In genomic region chr9:78031826-78032598, GRCh38 we compare ENCODE assay signal across 1 cellular context.
TF ChIP-seq lines count a peak whose summit lies in the region.

No MANE protein-coding gene starts in this region.

TF ChIP-seq in HEK293, 187 proteins besides CTCF, POLR2A, EP300 and RAD21 (continued from another document and continues in another):
- TF ChIP-seq, protein P1, sequence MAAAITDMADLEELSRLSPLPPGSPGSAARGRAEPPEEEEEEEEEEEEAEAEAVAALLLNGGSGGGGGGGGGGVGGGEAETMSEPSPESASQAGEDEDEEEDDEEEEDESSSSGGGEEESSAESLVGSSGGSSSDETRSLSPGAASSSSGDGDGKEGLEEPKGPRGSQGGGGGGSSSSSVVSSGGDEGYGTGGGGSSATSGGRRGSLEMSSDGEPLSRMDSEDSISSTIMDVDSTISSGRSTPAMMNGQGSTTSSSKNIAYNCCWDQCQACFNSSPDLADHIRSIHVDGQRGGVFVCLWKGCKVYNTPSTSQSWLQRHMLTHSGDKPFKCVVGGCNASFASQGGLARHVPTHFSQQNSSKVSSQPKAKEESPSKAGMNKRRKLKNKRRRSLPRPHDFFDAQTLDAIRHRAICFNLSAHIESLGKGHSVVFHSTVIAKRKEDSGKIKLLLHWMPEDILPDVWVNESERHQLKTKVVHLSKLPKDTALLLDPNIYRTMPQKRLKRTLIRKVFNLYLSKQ (tag by site-specific recombination; IDR thresholded peaks at IDR 0.05; ENCODE audit: borderline replicate concordance), result no peak
- TF ChIP-seq BCL11B (tag by site-specific recombination; IDR thresholded peaks at IDR 0.05; ENCODE audit: low read depth), result no peak
- no peak for TF ChIP-seq ZNF221 (tag by site-specific recombination; IDR thresholded peaks at IDR 0.05; ENCODE audit: borderline replicate concordance)
- TF ChIP-seq, protein P2, sequence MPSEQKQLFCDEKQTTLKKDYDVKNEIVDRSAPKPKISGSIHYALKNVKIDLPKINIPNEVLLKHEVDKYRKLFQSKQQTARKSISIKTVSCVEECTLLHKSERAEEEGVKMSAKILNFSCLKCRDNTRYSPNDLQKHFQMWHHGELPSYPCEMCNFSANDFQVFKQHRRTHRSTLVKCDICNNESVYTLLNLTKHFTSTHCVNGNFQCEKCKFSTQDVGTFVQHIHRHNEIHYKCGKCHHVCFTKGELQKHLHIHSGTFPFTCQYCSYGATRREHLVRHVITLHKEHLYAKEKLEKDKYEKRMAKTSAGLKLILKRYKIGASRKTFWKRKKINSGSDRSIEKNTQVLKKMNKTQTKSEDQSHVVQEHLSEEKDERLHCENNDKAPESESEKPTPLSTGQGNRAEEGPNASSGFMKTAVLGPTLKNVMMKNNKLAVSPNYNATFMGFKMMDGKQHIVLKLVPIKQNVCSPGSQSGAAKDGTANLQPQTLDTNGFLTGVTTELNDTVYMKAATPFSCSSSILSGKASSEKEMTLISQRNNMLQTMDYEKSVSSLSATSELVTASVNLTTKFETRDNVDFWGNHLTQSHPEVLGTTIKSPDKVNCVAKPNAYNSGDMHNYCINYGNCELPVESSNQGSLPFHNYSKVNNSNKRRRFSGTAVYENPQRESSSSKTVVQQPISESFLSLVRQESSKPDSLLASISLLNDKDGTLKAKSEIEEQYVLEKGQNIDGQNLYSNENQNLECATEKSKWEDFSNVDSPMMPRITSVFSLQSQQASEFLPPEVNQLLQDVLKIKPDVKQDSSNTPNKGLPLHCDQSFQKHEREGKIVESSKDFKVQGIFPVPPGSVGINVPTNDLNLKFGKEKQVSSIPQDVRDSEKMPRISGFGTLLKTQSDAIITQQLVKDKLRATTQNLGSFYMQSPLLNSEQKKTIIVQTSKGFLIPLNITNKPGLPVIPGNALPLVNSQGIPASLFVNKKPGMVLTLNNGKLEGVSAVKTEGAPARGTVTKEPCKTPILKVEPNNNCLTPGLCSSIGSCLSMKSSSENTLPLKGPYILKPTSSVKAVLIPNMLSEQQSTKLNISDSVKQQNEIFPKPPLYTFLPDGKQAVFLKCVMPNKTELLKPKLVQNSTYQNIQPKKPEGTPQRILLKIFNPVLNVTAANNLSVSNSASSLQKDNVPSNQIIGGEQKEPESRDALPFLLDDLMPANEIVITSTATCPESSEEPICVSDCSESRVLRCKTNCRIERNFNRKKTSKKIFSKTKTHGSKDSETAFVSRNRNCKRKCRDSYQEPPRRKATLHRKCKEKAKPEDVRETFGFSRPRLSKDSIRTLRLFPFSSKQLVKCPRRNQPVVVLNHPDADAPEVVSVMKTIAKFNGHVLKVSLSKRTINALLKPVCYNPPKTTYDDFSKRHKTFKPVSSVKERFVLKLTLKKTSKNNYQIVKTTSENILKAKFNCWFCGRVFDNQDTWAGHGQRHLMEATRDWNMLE (tag by site-specific recombination; conservative IDR thresholded peaks at IDR 0.05; ENCODE audit: low read depth), result no peak
- TF ChIP-seq ZNF837 (tag by site-specific recombination; IDR thresholded peaks at IDR 0.05), result no peak
- TF ChIP-seq ZNF561 (tag by site-specific recombination; IDR thresholded peaks at IDR 0.05; ENCODE audit: borderline replicate concordance), result no peak
- TF ChIP-seq, protein P3, sequence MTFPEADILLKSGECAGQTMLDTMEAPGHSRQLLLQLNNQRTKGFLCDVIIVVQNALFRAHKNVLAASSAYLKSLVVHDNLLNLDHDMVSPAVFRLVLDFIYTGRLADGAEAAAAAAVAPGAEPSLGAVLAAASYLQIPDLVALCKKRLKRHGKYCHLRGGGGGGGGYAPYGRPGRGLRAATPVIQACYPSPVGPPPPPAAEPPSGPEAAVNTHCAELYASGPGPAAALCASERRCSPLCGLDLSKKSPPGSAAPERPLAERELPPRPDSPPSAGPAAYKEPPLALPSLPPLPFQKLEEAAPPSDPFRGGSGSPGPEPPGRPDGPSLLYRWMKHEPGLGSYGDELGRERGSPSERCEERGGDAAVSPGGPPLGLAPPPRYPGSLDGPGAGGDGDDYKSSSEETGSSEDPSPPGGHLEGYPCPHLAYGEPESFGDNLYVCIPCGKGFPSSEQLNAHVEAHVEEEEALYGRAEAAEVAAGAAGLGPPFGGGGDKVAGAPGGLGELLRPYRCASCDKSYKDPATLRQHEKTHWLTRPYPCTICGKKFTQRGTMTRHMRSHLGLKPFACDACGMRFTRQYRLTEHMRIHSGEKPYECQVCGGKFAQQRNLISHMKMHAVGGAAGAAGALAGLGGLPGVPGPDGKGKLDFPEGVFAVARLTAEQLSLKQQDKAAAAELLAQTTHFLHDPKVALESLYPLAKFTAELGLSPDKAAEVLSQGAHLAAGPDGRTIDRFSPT (tag by site-specific recombination; IDR thresholded peaks at IDR 0.05), result no peak
- TF ChIP-seq, protein P4, sequence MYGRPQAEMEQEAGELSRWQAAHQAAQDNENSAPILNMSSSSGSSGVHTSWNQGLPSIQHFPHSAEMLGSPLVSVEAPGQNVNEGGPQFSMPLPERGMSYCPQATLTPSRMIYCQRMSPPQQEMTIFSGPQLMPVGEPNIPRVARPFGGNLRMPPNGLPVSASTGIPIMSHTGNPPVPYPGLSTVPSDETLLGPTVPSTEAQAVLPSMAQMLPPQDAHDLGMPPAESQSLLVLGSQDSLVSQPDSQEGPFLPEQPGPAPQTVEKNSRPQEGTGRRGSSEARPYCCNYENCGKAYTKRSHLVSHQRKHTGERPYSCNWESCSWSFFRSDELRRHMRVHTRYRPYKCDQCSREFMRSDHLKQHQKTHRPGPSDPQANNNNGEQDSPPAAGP (tag by site-specific recombination; IDR thresholded peaks at IDR 0.05), result no peak
- TF ChIP-seq ZNF19 (tag by site-specific recombination; IDR thresholded peaks at IDR 0.05; ENCODE audit: low read depth), result no peak
- TF ChIP-seq MYNN (tag by site-specific recombination; IDR thresholded peaks at IDR 0.05; ENCODE audit: borderline replicate concordance), result no peak
- TF ChIP-seq KLF10 (tag by site-specific recombination; IDR thresholded peaks at IDR 0.05), result peak; percentile 60; the same call in 1 of the 2 replicates
- TF ChIP-seq KLF9 (tag by site-specific recombination; IDR thresholded peaks at IDR 0.05; ENCODE audit: low read depth), result peak; percentile 59; the same call in 1 of the 2 replicates
- TF ChIP-seq ZNF280C (tag by site-specific recombination; IDR thresholded peaks at IDR 0.05), result no peak
- no peak for TF ChIP-seq ZNF133 (tag by site-specific recombination; IDR thresholded peaks at IDR 0.05)
- TF ChIP-seq, protein P5, sequence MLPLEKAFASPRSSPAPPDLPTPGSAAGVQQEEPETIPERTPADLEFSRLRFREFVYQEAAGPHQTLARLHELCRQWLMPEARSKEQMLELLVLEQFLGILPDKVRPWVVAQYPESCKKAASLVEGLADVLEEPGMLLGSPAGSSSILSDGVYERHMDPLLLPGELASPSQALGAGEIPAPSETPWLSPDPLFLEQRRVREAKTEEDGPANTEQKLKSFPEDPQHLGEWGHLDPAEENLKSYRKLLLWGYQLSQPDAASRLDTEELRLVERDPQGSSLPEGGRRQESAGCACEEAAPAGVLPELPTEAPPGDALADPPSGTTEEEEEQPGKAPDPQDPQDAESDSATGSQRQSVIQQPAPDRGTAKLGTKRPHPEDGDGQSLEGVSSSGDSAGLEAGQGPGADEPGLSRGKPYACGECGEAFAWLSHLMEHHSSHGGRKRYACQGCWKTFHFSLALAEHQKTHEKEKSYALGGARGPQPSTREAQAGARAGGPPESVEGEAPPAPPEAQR (tag by site-specific recombination; IDR thresholded peaks at IDR 0.05), result no peak
- no peak for TF ChIP-seq ZNF596 (tag by site-specific recombination; IDR thresholded peaks at IDR 0.05)
- TF ChIP-seq ZBTB8A (tag by site-specific recombination; IDR thresholded peaks at IDR 0.05), result peak; percentile 86
- no peak for TF ChIP-seq TCF7L2 (IDR thresholded peaks at IDR 0.05; ENCODE audit: borderline replicate concordance, low read depth, low read length)
- TF ChIP-seq SP3 (tag by site-specific recombination; IDR thresholded peaks at IDR 0.05), result peak; percentile 73
- no peak for TF ChIP-seq KLF7 (tag by site-specific recombination; IDR thresholded peaks at IDR 0.05; ENCODE audit: borderline replicate concordance)
- no peak for TF ChIP-seq ZNF521 (tag by site-specific recombination; IDR thresholded peaks at IDR 0.05)
- peak; percentile 78 for TF ChIP-seq KLF8 (tag by site-specific recombination; IDR thresholded peaks at IDR 0.05)
- no peak for TF ChIP-seq KLF1 (tag by site-specific recombination; IDR thresholded peaks at IDR 0.05)
- TF ChIP-seq ZNF366 (tag by site-specific recombination; conservative IDR thresholded peaks at IDR 0.05), result no peak
- TF ChIP-seq ZXDB (tag by site-specific recombination; IDR thresholded peaks at IDR 0.05), result no peak
- TF ChIP-seq ZNF830 (tag by site-specific recombination; IDR thresholded peaks at IDR 0.05; ENCODE audit: low read depth), result no peak
- TF ChIP-seq ZNF670 (tag by site-specific recombination; IDR thresholded peaks at IDR 0.05; ENCODE audit: low read depth), result no peak
- TF ChIP-seq KLF16 (tag by site-specific recombination; IDR thresholded peaks at IDR 0.05), result peak; percentile 50; the same call in 1 of the 2 replicates
- TF ChIP-seq ZNF223 (tag by site-specific recombination; IDR thresholded peaks at IDR 0.05), result no peak
- TF ChIP-seq ZBTB7A (tag by site-specific recombination; IDR thresholded peaks at IDR 0.05; ENCODE audit: low read depth), result no peak
- no peak for TF ChIP-seq ZNF169 (tag by site-specific recombination; IDR thresholded peaks at IDR 0.05)
- no peak for TF ChIP-seq ZNF324 (tag by site-specific recombination; IDR thresholded peaks at IDR 0.05)
- no peak for TF ChIP-seq REPIN1 (tag by site-specific recombination; IDR thresholded peaks at IDR 0.05; ENCODE audit: low read depth)
- TF ChIP-seq GLI4 (tag by site-specific recombination; IDR thresholded peaks at IDR 0.05), result no peak
- TF ChIP-seq ZNF175 (tag by site-specific recombination; IDR thresholded peaks at IDR 0.05), result no peak
- TF ChIP-seq ZNF707 (tag by site-specific recombination; IDR thresholded peaks at IDR 0.05), result no peak
- no peak for TF ChIP-seq ZNF341 (tag by site-specific recombination; IDR thresholded peaks at IDR 0.05; ENCODE audit: low read depth)
- TF ChIP-seq WT1 (tag by site-specific recombination; IDR thresholded peaks at IDR 0.05), result no peak
- no peak for TF ChIP-seq ZNF16 (tag by site-specific recombination; IDR thresholded peaks at IDR 0.05; ENCODE audit: low read depth)
- TF ChIP-seq ZNF211 (tag by site-specific recombination; IDR thresholded peaks at IDR 0.05; ENCODE audit: low read depth), result no peak
- TF ChIP-seq ZNF530 (tag by site-specific recombination; IDR thresholded peaks at IDR 0.05; ENCODE audit: low read depth), result no peak
- no peak for TF ChIP-seq ZNF654 (tag by site-specific recombination; IDR thresholded peaks at IDR 0.05; ENCODE audit: low read depth)
- TF ChIP-seq, protein P6, sequence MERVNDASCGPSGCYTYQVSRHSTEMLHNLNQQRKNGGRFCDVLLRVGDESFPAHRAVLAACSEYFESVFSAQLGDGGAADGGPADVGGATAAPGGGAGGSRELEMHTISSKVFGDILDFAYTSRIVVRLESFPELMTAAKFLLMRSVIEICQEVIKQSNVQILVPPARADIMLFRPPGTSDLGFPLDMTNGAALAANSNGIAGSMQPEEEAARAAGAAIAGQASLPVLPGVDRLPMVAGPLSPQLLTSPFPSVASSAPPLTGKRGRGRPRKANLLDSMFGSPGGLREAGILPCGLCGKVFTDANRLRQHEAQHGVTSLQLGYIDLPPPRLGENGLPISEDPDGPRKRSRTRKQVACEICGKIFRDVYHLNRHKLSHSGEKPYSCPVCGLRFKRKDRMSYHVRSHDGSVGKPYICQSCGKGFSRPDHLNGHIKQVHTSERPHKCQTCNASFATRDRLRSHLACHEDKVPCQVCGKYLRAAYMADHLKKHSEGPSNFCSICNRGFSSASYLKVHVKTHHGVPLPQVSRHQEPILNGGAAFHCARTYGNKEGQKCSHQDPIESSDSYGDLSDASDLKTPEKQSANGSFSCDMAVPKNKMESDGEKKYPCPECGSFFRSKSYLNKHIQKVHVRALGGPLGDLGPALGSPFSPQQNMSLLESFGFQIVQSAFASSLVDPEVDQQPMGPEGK (tag by site-specific recombination; IDR thresholded peaks at IDR 0.05), result peak; percentile 57
- TF ChIP-seq ZNF776 (tag by site-specific recombination; IDR thresholded peaks at IDR 0.05; ENCODE audit: borderline replicate concordance), result no peak
- TF ChIP-seq GLI2 (tag by site-specific recombination; IDR thresholded peaks at IDR 0.05; ENCODE audit: borderline replicate concordance, low read depth), result no peak
- TF ChIP-seq ZNF48 (tag by site-specific recombination; IDR thresholded peaks at IDR 0.05), result no peak
- TF ChIP-seq ZNF23 (tag by site-specific recombination; IDR thresholded peaks at IDR 0.05; ENCODE audit: borderline replicate concordance), result no peak
- TF ChIP-seq, protein P7, sequence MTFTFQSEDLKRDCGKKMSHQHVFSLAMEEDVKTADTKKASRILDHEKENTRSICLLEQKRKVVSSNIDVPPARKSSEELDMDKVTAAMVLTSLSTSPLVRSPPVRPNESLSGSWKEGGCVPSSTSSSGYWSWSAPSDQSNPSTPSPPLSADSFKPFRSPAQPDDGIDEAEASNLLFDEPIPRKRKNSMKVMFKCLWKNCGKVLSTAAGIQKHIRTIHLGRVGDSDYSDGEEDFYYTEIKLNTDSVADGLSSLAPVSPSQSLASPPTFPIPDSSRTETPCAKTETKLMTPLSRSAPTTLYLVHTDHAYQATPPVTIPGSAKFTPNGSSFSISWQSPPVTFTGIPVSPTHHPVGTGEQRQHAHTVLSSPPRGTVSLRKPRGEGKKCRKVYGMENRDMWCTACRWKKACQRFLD (tag by site-specific recombination; IDR thresholded peaks at IDR 0.05), result no peak
- TF ChIP-seq SETDB1 (IDR thresholded peaks at IDR 0.05; ENCODE audit: insufficient read length, low read length), result no peak
- no peak for TF ChIP-seq ZNF791 (tag by site-specific recombination; IDR thresholded peaks at IDR 0.05)
- TF ChIP-seq ZNF624 (tag by site-specific recombination; IDR thresholded peaks at IDR 0.05), result no peak
- TF ChIP-seq ZNF121 (tag by site-specific recombination; IDR thresholded peaks at IDR 0.05), result no peak
- TF ChIP-seq ZNF239 (tag by site-specific recombination; IDR thresholded peaks at IDR 0.05), result no peak
